In genomic region chr1:198118136-198118535, GRCh38 we compare ENCODE assay signal across 13 cellular contexts. TPM values are rescaled to one million over a fixed set of nuclear protein-coding genes. Genes with fewer than 3 reads are reported as not detected.
DNase-seq lines count a peak whose midpoint lies in the region; ATAC-seq lines count a peak whose summit lies in the region.
"Had no signal": no experiment of that assay in that cellular context is flagged by ENCODE, and none has a peak within 500 bp of the region (broad histone marks: within the 10 kb centered on the region; RNA-seq: fewer than 3 reads in every experiment).

No MANE protein-coding gene starts in this region.

- H3K4me3 ChIP-seq in right cardiac atrium (ENCODE audit: low read length) = no peak overlapping the region
- H3K4me3 ChIP-seq in skeletal muscle satellite cell (ENCODE audit: low read length) = no peak overlapping the region

- CTCF ChIA-PET in activated naive CD4-positive, alpha-beta T cell treated with anti-CD3 and anti-CD28 coated beads for 36 hours (lab: Charles Lee) = interaction anchor here (0.8 kb wide), 1 partner anchor 29 kb away, joined by 3 read pairs; no protein-coding TSS in a partner anchor
- CTCF ChIA-PET in activated CD8-positive, alpha-beta T cell treated with anti-CD3 and anti-CD28 coated beads, Interleukin-2, amount 10 ng/mL, durations not matched to agents 7 days and 5 days (lab: Charles Lee) = no interaction called here

- H3K27ac ChIP-seq in right cardiac atrium (ENCODE audit: low read length) = no peak overlapping the region
- H3K27ac ChIP-seq: KMS-11 had no signal

- intact Hi-C loops in right cardiac atrium (cut with DNase I) = no loop called here
- intact Hi-C loops in activated naive CD4-positive, alpha-beta T cell treated with anti-CD3 and anti-CD28 coated beads for 36 hours (cut with micrococcal nuclease) = no loop called here

- H3K4me1 ChIP-seq in right cardiac atrium (ENCODE audit: control insufficient read depth, insufficient read depth, low read length) (no peaks in the 10 kb centered on the region), skeletal muscle satellite cell (ENCODE audit: control insufficient read depth, insufficient read depth, low read length) (peaks cover 61% of the 10 kb centered on the region)

- no peaks in the 10 kb centered on the region for H3K36me3 ChIP-seq in skeletal muscle satellite cell (ENCODE audit: insufficient read depth, low read length)

- ATAC-seq in right cardiac atrium = peak; percentile 93 to 97
- no peak for ATAC-seq in stimulated activated memory B cell treated with anti-CD40 and anti-IgM and Interleukin-4, amounts not matched to agents 10 μg/mL and 1 μg/mL and 100 μg/mL, for 72 hours
- no peak for ATAC-seq in GM21529 (IDR thresholded peaks at IDR 0.05; ENCODE audit: unreplicated experiment)
- no peak for ATAC-seq in activated CD8-positive, alpha-beta T cell treated with anti-CD3 and anti-CD28 coated beads, Interleukin-2, amount 10 ng/mL, durations not matched to agents 7 days and 5 days

- H3K36me3 Mint-ChIP-seq in activated naive CD4-positive, alpha-beta T cell treated with anti-CD3 and anti-CD28 coated beads for 36 hours (ENCODE audit: low read depth) = no peaks in the 10 kb centered on the region
- no peaks in the 10 kb centered on the region for H3K36me3 Mint-ChIP-seq in stimulated activated memory B cell treated with anti-CD40 and anti-IgM and Interleukin-4, amounts not matched to agents 10 μg/mL and 1 μg/mL and 100 μg/mL, for 72 hours
- no peaks in the 10 kb centered on the region for H3K36me3 Mint-ChIP-seq in activated CD8-positive, alpha-beta T cell treated with anti-CD3 and anti-CD28 coated beads, Interleukin-2, amount 10 ng/mL, durations not matched to agents 7 days and 5 days (ENCODE audit: low read depth)

- no peaks in the 10 kb centered on the region for H3K9me3 Mint-ChIP-seq in activated naive CD4-positive, alpha-beta T cell treated with anti-CD3 and anti-CD28 coated beads for 36 hours
- no peaks in the 10 kb centered on the region for H3K9me3 Mint-ChIP-seq in stimulated activated memory B cell treated with anti-CD40 and anti-IgM and Interleukin-4, amounts not matched to agents 10 μg/mL and 1 μg/mL and 100 μg/mL, for 72 hours
- H3K9me3 Mint-ChIP-seq in activated CD8-positive, alpha-beta T cell treated with anti-CD3 and anti-CD28 coated beads, Interleukin-2, amount 10 ng/mL, durations not matched to agents 7 days and 5 days (ENCODE audit: insufficient read depth) = no peaks in the 10 kb centered on the region
- H3K9me3 Mint-ChIP-seq: nephron progenitor cell had no signal

- H3K9ac ChIP-seq in skeletal muscle satellite cell (ENCODE audit: low read depth, low read length) = peak overlapping the region; percentile 23
- H3K9ac ChIP-seq: KMS-11 had no signal

- H3K27ac Mint-ChIP-seq in activated naive CD4-positive, alpha-beta T cell treated with anti-CD3 and anti-CD28 coated beads for 36 hours = no peak overlapping the region
- H3K27ac Mint-ChIP-seq in stimulated activated memory B cell treated with anti-CD40 and anti-IgM and Interleukin-4, amounts not matched to agents 10 μg/mL and 1 μg/mL and 100 μg/mL, for 72 hours = no peak overlapping the region
- H3K27ac Mint-ChIP-seq in activated CD8-positive, alpha-beta T cell treated with anti-CD3 and anti-CD28 coated beads, Interleukin-2, amount 10 ng/mL, durations not matched to agents 7 days and 5 days = no peak overlapping the region
- H3K27ac Mint-ChIP-seq: nephron progenitor cell had no signal

- DNase-seq in HCEC 1CT = peak; percentile 92
- DNase-seq in astrocyte of the hippocampus (ENCODE audit: low read depth, low spot score) = peak; percentile 65
- DNase-seq in right cardiac atrium = peak; percentile 83 to 90 (median 85)
- no peak for DNase-seq in activated naive CD4-positive, alpha-beta T cell treated with anti-CD3 and anti-CD28 coated beads for 36 hours
- DNase-seq in activated CD8-positive, alpha-beta T cell treated with anti-CD3 and anti-CD28 coated beads, Interleukin-2, amount 10 ng/mL, durations not matched to agents 7 days and 5 days = no peak
- DNase-seq: activated CD4-positive, alpha-beta T cell treated with anti-CD3 and anti-CD28 coated beads for 4 hours; glutamatergic neuron; nephron progenitor cell; OCI-M1 had no signal

- H3K4me1 Mint-ChIP-seq in activated naive CD4-positive, alpha-beta T cell treated with anti-CD3 and anti-CD28 coated beads for 36 hours (ENCODE audit: low read depth) = no peaks in the 10 kb centered on the region
- H3K4me1 Mint-ChIP-seq in stimulated activated memory B cell treated with anti-CD40 and anti-IgM and Interleukin-4, amounts not matched to agents 10 μg/mL and 1 μg/mL and 100 μg/mL, for 72 hours = no peaks in the 10 kb centered on the region
- H3K4me1 Mint-ChIP-seq in activated CD8-positive, alpha-beta T cell treated with anti-CD3 and anti-CD28 coated beads, Interleukin-2, amount 10 ng/mL, durations not matched to agents 7 days and 5 days (ENCODE audit: low read depth) = no peaks in the 10 kb centered on the region

- no peaks in the 10 kb centered on the region for H3K27me3 Mint-ChIP-seq in activated naive CD4-positive, alpha-beta T cell treated with anti-CD3 and anti-CD28 coated beads for 36 hours (ENCODE audit: low read depth)
- no peaks in the 10 kb centered on the region for H3K27me3 Mint-ChIP-seq in stimulated activated memory B cell treated with anti-CD40 and anti-IgM and Interleukin-4, amounts not matched to agents 10 μg/mL and 1 μg/mL and 100 μg/mL, for 72 hours
- peaks cover 5% of the 10 kb centered on the region for H3K27me3 Mint-ChIP-seq in activated CD8-positive, alpha-beta T cell treated with anti-CD3 and anti-CD28 coated beads, Interleukin-2, amount 10 ng/mL, durations not matched to agents 7 days and 5 days (ENCODE audit: low read depth)

- H3K9me3 ChIP-seq in right cardiac atrium (ENCODE audit: control insufficient read depth, low read length) (no peaks in the 10 kb centered on the region), skeletal muscle satellite cell (replicated peaks; ENCODE audit: low read length) (no peaks in the 10 kb centered on the region)

- 17% methylated on average over 2 of the region's 2 CpGs for WGBS in right cardiac atrium

- H3K27me3 ChIP-seq in right cardiac atrium (ENCODE audit: control insufficient read depth, insufficient read depth) = no peaks in the 10 kb centered on the region
- H3K27me3 ChIP-seq in skeletal muscle satellite cell (ENCODE audit: control insufficient read depth, insufficient read depth, low read length) = no peaks in the 10 kb centered on the region

- H3K4me2 ChIP-seq in skeletal muscle satellite cell (ENCODE audit: low read length) = peak overlapping the region; percentile 27
- H3K4me2 ChIP-seq: KMS-11 had no signal

- POLR2A ChIA-PET in activated CD8-positive, alpha-beta T cell treated with anti-CD3 and anti-CD28 coated beads, Interleukin-2, amount 10 ng/mL, durations not matched to agents 7 days and 5 days (lab: Charles Lee) = no interaction called here

- no peak overlapping the region for H3K4me3 Mint-ChIP-seq in activated naive CD4-positive, alpha-beta T cell treated with anti-CD3 and anti-CD28 coated beads for 36 hours
- H3K4me3 Mint-ChIP-seq in stimulated activated memory B cell treated with anti-CD40 and anti-IgM and Interleukin-4, amounts not matched to agents 10 μg/mL and 1 μg/mL and 100 μg/mL, for 72 hours = no peak overlapping the region
- no peak overlapping the region for H3K4me3 Mint-ChIP-seq in activated CD8-positive, alpha-beta T cell treated with anti-CD3 and anti-CD28 coated beads, Interleukin-2, amount 10 ng/mL, durations not matched to agents 7 days and 5 days
- H3K4me3 Mint-ChIP-seq: nephron progenitor cell had no signal

RNA-seq across cellular contexts. Expression of gene NEK7, which starts 38.7 kb away (rescaled TPM):
- 100 to 1,000 TPM; 168 to 276 (median 179) TPM for total RNA-seq in right cardiac atrium
- 57.6 TPM for polyA plus RNA-seq in right cardiac atrium
- total RNA-seq in skeletal muscle satellite cell (2012; rRNA removed) = 48.9 and 62.5 TPM in 2 replicates
- 10 to 100 TPM; 45.6 to 49.7 TPM for total RNA-seq in activated naive CD4-positive, alpha-beta T cell treated with anti-CD3 and anti-CD28 coated beads for 36 hours
- total RNA-seq in activated CD8-positive, alpha-beta T cell treated with anti-CD3 and anti-CD28 coated beads, Interleukin-2, amount 10 ng/mL, durations not matched to agents 7 days and 5 days = 10 to 100 TPM; 61.5 to 63.2 TPM

Comparison
In these comparisons a context has a peak if more than half of its experiments do, and no peak if none do; other contexts are left out.
1. DNase-seq: peak in HCEC 1CT (single experiment), astrocyte of the hippocampus (single experiment) and right cardiac atrium (3 of 3); none in activated naive CD4-positive, alpha-beta T cell treated with anti-CD3 and anti-CD28 coated beads for 36 hours (single experiment) and activated CD8-positive, alpha-beta T cell treated with anti-CD3 and anti-CD28 coated beads, Interleukin-2, amount 10 ng/mL, durations not matched to agents 7 days and 5 days (single experiment).
2. ATAC-seq: peak in right cardiac atrium (2 of 2); none in stimulated activated memory B cell treated with anti-CD40 and anti-IgM and Interleukin-4, amounts not matched to agents 10 μg/mL and 1 μg/mL and 100 μg/mL, for 72 hours (single experiment), GM21529 (single experiment) and activated CD8-positive, alpha-beta T cell treated with anti-CD3 and anti-CD28 coated beads, Interleukin-2, amount 10 ng/mL, durations not matched to agents 7 days and 5 days (single experiment).